In genomic region chr13:29683041-29683440, GRCh38 we compare ENCODE assay signal across 38 cellular contexts.
"Had no signal": no experiment of that assay in that cellular context is flagged by ENCODE, and none has a peak within 500 bp of the region (broad histone marks: within the 10 kb centered on the region; RNA-seq: fewer than 3 reads in every experiment).

No MANE protein-coding gene starts in this region.

- H3K9me3 Mint-ChIP-seq: activated CD8-positive, alpha-beta T cell treated with anti-CD3 and anti-CD28 coated beads for 36 hours; activated naive CD4-positive, alpha-beta T cell treated with anti-CD3 and anti-CD28 coated beads for 36 hours; activated naive CD4-positive, alpha-beta T cell treated with anti-CD3 and anti-CD28 coated beads, Interleukin-2, amount 50 U/mL, for 72 hours; activated naive CD8-positive, alpha-beta T cell treated with anti-CD3 and anti-CD28 coated beads for 36 hours; activated T-cell treated with anti-CD3 and anti-CD28 coated beads, Interleukin-2, amount 50 U/mL, for 4 hours; activated T-cell treated with anti-CD3 and anti-CD28 coated beads, Interleukin-2, amount 50 U/mL, for 72 hours; activated T-helper 1 cell treated with anti-CD3 and anti-CD28 coated beads, Interleukin-12 subunit alpha, Interleukin-12 subunit beta, Interleukin-2, Interleukin-4 antibody, amounts not matched to agents 30 ng/mL and 10 ng/mL and 1 ng/mL, durations not matched to agents 14 hours and 24 hours and 36 hours; activated T-helper 17 cell treated with anti-CD3 and anti-CD28 coated beads, Interleukin-2, amount 50 U/mL, for 72 hours; central memory CD8-positive, alpha-beta T cell; T-helper 1 cell treated with Interleukin-12 subunit alpha and Interleukin-12 subunit beta and Interleukin-4 antibody, amounts not matched to agents 30 μg/mL and 1 μg/mL, for 36 hours; T-helper 2 cell treated with Interferon-gamma antibody and Interleukin-4, amounts not matched to agents 5 μg/mL and 100 μg/mL, for 36 hours had no signal

- DNase-seq: activated CD4-positive, alpha-beta memory T cell treated with anti-CD3 and anti-CD28 coated beads for 36 hours; activated CD4-positive, alpha-beta T cell treated with anti-CD3 and anti-CD28 coated beads for 1 hour; activated CD4-positive, alpha-beta T cell treated with anti-CD3 and anti-CD28 coated beads for 36 hours; activated CD4-positive, alpha-beta T cell treated with anti-CD3 and anti-CD28 coated beads for 48 hours; activated CD4-positive, alpha-beta T cell treated with anti-CD3 and anti-CD28 coated beads, Interleukin-2, amount 50 U/mL, for 1 hour; activated CD4-positive, alpha-beta T cell treated with anti-CD3 and anti-CD28 coated beads, Interleukin-2, amount 50 U/mL, for 4 hours; activated CD4-positive, CD25-positive, alpha-beta regulatory T cell; activated CD8-positive, alpha-beta memory T cell treated with anti-CD3 and anti-CD28 coated beads, Interleukin-2, amount 50 U/mL, for 4 hours; activated CD8-positive, alpha-beta T cell treated with anti-CD3 and anti-CD28 coated beads for 36 hours; activated effector memory CD4-positive, alpha-beta T cell treated with anti-CD3 and anti-CD28 coated beads, Interleukin-2, amount 50 U/mL, for 16 hours; activated gamma-delta T cell treated with Interleukin-2 at 50 U/mL for 16 hours; activated naive CD4-positive, alpha-beta T cell; activated naive CD4-positive, alpha-beta T cell treated with anti-CD3 and anti-CD28 coated beads for 36 hours; activated naive CD4-positive, alpha-beta T cell treated with anti-CD3 and anti-CD28 coated beads, Interleukin-2, amount 50 U/mL, for 16 hours; activated naive CD8-positive, alpha-beta T cell treated with anti-CD3 and anti-CD28 coated beads for 36 hours; activated T-cell treated with anti-CD3 and anti-CD28 coated beads for 4 hours; activated T-cell treated with anti-CD3 and anti-CD28 coated beads, Interleukin-2, amount 50 U/mL, for 1 hour; activated T-cell treated with anti-CD3 and anti-CD28 coated beads, Interleukin-2, amount 50 U/mL, for 4 hours; activated T-cell treated with anti-CD3 and anti-CD28 coated beads, Interleukin-2, amount 50 U/mL, for 72 hours; adrenal gland; amniotic stem cell; aorta; caudate nucleus; cerebellar nuclear complex; T-helper 1 cell; T-helper 2 cell; T-helper 9 cell; WERI-Rb-1 had no signal

- H3K4me1 Mint-ChIP-seq: activated CD4-positive, alpha-beta T cell treated with anti-CD3 and anti-CD28 coated beads for 36 hours; activated naive CD8-positive, alpha-beta T cell treated with anti-CD3 and anti-CD28 coated beads for 36 hours; activated T-helper 17 cell treated with anti-CD3 and anti-CD28 coated beads, Interleukin-2, amount 50 U/mL, for 72 hours; central memory CD8-positive, alpha-beta T cell had no signal

- H3K4me3 Mint-ChIP-seq: activated CD4-positive, alpha-beta memory T cell treated with anti-CD3 and anti-CD28 coated beads for 36 hours; activated CD4-positive, alpha-beta T cell treated with anti-CD3 and anti-CD28 coated beads for 36 hours; activated CD8-positive, alpha-beta T cell treated with anti-CD3 and anti-CD28 coated beads for 36 hours; activated naive CD4-positive, alpha-beta T cell treated with anti-CD3 and anti-CD28 coated beads for 36 hours; activated naive CD8-positive, alpha-beta T cell treated with anti-CD3 and anti-CD28 coated beads for 36 hours; activated T-cell treated with anti-CD3 and anti-CD28 coated beads, Interleukin-2, amount 50 U/mL, for 4 hours; activated T-cell treated with anti-CD3 and anti-CD28 coated beads, Interleukin-2, amount 50 U/mL, for 72 hours; activated T-helper 1 cell treated with anti-CD3 and anti-CD28 coated beads, Interleukin-12 subunit alpha, Interleukin-12 subunit beta, Interleukin-2, Interleukin-4 antibody, amounts not matched to agents 30 ng/mL and 10 ng/mL and 1 ng/mL, durations not matched to agents 14 hours and 24 hours and 36 hours; activated T-helper 17 cell treated with anti-CD3 and anti-CD28 coated beads, Interleukin-2, amount 50 U/mL, for 72 hours; brain; central memory CD8-positive, alpha-beta T cell; T-helper 1 cell treated with Interleukin-12 subunit alpha and Interleukin-12 subunit beta and Interleukin-4 antibody, amounts not matched to agents 30 μg/mL and 1 μg/mL, for 36 hours; T-helper 2 cell treated with Interferon-gamma antibody and Interleukin-4, amounts not matched to agents 5 μg/mL and 100 μg/mL, for 36 hours; WTC11 had no signal

- H3K27ac Mint-ChIP-seq: activated CD4-positive, alpha-beta memory T cell treated with anti-CD3 and anti-CD28 coated beads for 36 hours; activated CD4-positive, alpha-beta T cell treated with anti-CD3 and anti-CD28 coated beads for 36 hours; activated CD8-positive, alpha-beta T cell treated with anti-CD3 and anti-CD28 coated beads for 36 hours; activated naive CD4-positive, alpha-beta T cell treated with anti-CD3 and anti-CD28 coated beads for 36 hours; activated naive CD4-positive, alpha-beta T cell treated with anti-CD3 and anti-CD28 coated beads, Interleukin-2, amount 50 U/mL, for 72 hours; activated naive CD8-positive, alpha-beta T cell treated with anti-CD3 and anti-CD28 coated beads for 36 hours; activated T-cell treated with anti-CD3 and anti-CD28 coated beads, Interleukin-2, amount 50 U/mL, for 72 hours; activated T-helper 1 cell treated with anti-CD3 and anti-CD28 coated beads, Interleukin-12 subunit alpha, Interleukin-12 subunit beta, Interleukin-2, Interleukin-4 antibody, amounts not matched to agents 30 ng/mL and 10 ng/mL and 1 ng/mL, durations not matched to agents 14 hours and 24 hours and 36 hours; activated T-helper 17 cell treated with anti-CD3 and anti-CD28 coated beads, Interleukin-2, amount 50 U/mL, for 72 hours; brain; T-helper 1 cell treated with Interleukin-12 subunit alpha and Interleukin-12 subunit beta and Interleukin-4 antibody, amounts not matched to agents 30 μg/mL and 1 μg/mL, for 36 hours; T-helper 2 cell treated with Interferon-gamma antibody and Interleukin-4, amounts not matched to agents 5 μg/mL and 100 μg/mL, for 36 hours; WTC11 had no signal

- H3K36me3 Mint-ChIP-seq: activated CD4-positive, alpha-beta memory T cell treated with anti-CD3 and anti-CD28 coated beads for 36 hours; activated naive CD4-positive, alpha-beta T cell treated with anti-CD3 and anti-CD28 coated beads, Interleukin-2, amount 50 U/mL, for 72 hours; activated naive CD8-positive, alpha-beta T cell treated with anti-CD3 and anti-CD28 coated beads for 36 hours; brain; WTC11 had no signal

- FAIRE-seq: bronchial epithelial cell, TTC549 had no signal
